Comparison of ENCODE assay signal across 1 cellular context in the genomic region with DNA sequence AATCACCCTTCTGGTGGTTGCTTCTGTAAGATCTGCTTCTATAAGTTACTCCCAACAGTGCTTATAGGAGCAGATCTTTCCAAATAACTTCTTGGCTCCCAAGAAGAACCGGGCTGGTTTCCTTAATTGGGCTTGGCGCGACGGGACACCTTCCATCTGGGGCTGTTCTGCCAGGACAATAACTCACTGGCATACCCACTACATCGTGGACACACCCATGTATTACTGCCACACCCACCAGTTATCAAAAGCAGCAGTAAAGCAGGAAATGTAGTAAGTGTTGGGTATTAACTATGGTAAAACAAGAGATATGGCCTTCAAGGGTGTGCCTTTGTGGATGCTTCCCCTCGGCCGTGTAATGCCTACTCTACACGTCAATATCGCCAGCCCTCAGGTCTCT.
TF ChIP-seq lines count a peak whose summit lies in the region.

No MANE protein-coding gene starts in this region.

TF ChIP-seq in HEK293, 187 proteins besides CTCF, POLR2A, EP300 and RAD21 (continued from another document):
- no peak for TF ChIP-seq ZNF184 (tag by site-specific recombination; IDR thresholded peaks at IDR 0.05)
- TF ChIP-seq ZNF76 (tag by site-specific recombination; IDR thresholded peaks at IDR 0.05; ENCODE audit: borderline replicate concordance, low read depth) = no peak
- peak; percentile 57; the same call in 1 of the 2 replicates for TF ChIP-seq KLF10 (tag by site-specific recombination; IDR thresholded peaks at IDR 0.05)
- no peak for TF ChIP-seq ZSCAN16 (tag by site-specific recombination; IDR thresholded peaks at IDR 0.05)
- no peak for TF ChIP-seq SCRT2 (tag by site-specific recombination; IDR thresholded peaks at IDR 0.05)
- peak; percentile 83 for TF ChIP-seq KLF1 (tag by site-specific recombination; IDR thresholded peaks at IDR 0.05)
- TF ChIP-seq, protein P1, sequence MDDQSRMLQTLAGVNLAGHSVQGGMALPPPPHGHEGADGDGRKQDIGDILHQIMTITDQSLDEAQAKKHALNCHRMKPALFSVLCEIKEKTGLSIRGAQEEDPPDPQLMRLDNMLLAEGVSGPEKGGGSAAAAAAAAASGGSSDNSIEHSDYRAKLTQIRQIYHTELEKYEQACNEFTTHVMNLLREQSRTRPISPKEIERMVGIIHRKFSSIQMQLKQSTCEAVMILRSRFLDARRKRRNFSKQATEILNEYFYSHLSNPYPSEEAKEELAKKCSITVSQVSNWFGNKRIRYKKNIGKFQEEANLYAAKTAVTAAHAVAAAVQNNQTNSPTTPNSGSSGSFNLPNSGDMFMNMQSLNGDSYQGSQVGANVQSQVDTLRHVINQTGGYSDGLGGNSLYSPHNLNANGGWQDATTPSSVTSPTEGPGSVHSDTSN (CRISPR knock-in tag; IDR thresholded peaks at IDR 0.05) = no peak
TF ChIP-seq in HEK293: peak in this region for 4.
